Comparison of ENCODE assay signal across 12 cellular contexts in the genomic region with DNA sequence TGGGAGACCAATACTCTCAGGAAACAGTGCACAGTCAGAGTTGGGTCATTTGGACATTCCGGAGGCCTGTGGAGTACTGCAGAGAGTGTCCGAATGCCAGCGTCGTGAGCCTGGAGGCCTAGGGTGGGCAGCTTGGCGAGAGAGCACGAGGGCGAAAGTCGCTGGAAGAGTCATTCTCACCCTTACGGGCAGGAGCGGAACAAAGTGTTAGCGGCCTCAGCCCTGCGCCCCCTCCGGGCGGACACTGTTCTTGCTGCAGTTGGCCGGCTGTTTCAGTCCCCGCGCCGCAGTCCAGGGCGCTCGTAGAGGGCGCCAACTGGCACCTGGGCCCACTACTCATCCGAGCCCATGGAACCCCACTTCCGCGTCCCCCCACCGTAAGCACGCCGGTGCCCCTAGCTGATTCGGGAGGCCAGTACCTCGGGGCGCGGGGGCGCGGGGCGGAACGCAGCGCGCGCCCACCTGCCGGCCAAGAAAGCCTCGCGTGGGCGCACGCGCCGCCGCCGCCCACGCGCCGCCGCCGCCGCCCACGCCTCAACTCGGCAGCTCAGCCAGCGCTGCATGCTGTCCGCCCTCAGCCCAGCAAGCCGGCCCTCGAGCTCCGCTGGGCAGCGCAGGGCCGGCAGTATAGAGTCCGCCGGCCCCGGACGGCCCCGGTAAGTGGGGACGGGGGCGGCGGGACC.
A peak's percentile ranks its signal among the peaks of the same experiment; 100 is the strongest.
DNase-seq lines count a peak whose midpoint lies in the region; ATAC-seq, FAIRE-seq and TF ChIP-seq lines count a peak whose summit lies in the region.
"Had no signal": no experiment of that assay in that cellular context is flagged by ENCODE, and none has a peak within 500 bp of the region (broad histone marks: within the 10 kb centered on the region; RNA-seq: fewer than 3 reads in every experiment).

No MANE protein-coding gene starts in this region.

- no peak overlapping the region for H3K27ac ChIP-seq in heart right ventricle

- TF ChIP-seq CTCF in WTC11 (IDR thresholded peaks at IDR 0.05) (no peak), heart right ventricle (IDR thresholded peaks at IDR 0.05) (peak in 7 of 9 donors; percentile 26 to 52 (median 46)), D721Med (IDR thresholded peaks at IDR 0.05; ENCODE audit: insufficient read depth, missing control alignments) (no peak)

- peak; percentile 10 for DNase-seq in ELR (ENCODE audit: low read depth)
- peak; percentile 83 for DNase-seq in WTC11 (ENCODE audit: low spot score)
- DNase-seq in heart right ventricle: peak in 1 of 2 donors; percentile 22
- DNase-seq in posterior cingulate gyrus: peak in 6 of 10 donors; percentile 12 to 76 (median 18)
- no peak for DNase-seq in HEK293T (ENCODE audit: extremely low spot score)
- no peak for DNase-seq in OCI-M2 (lab: John Stamatoyannopoulos, UW; ENCODE audit: unreplicated experiment)
- no peak for DNase-seq in NCI-H69 (lab: John Stamatoyannopoulos, UW)
- DNase-seq in D721Med (ENCODE audit: insufficient read length, low spot score): no peak
- DNase-seq: NCI-H146; stimulated activated CD8-positive, alpha-beta memory T cell treated with anti-CD3 and anti-CD28 coated beads, Interleukin-4, amount 100 ng/mL, for 48 hours; T1000 had no signal

- POLR2A ChIA-PET in WTC11 (lab: Charles Lee): interaction anchor here (0.6 kb wide), 1 partner anchor 181 kb away, joined by 3 read pairs; no protein-coding TSS in a partner anchor
- POLR2A ChIA-PET in HEK293T (lab: Yijun Ruan, JAX): no interaction called here

- H3K27ac Mint-ChIP-seq in WTC11: no peak overlapping the region

- H3K36me3 Mint-ChIP-seq in WTC11: 0 out of 2 replicates have a peak, but pooled peaks cover 3% of the 10 kb centered on the region

- CTCF ChIA-PET in WTC11 (lab: Charles Lee): interaction anchor here (0.9 to 2.8 kb wide), 7 partner anchors 13 to 175 kb away, joined by 3 to 17 read pairs (median 3); no protein-coding TSS in a partner anchor
- CTCF ChIA-PET in HEK293T (lab: Yijun Ruan, JAX): no interaction called here

- no peaks in the 10 kb centered on the region for H3K36me3 ChIP-seq in heart right ventricle

- intact Hi-C loops in heart right ventricle (cut with DNase I): no loop called here
- intact Hi-C loops in posterior cingulate gyrus (cut with DNase I): no loop called here

- peaks cover 35% of the 10 kb centered on the region for H3K9me3 Mint-ChIP-seq in WTC11

- FAIRE-seq in D721Med (lab: Jason Lieb, UNC): no peak
- FAIRE-seq: GM12892 had no signal

- H3K4me1 ChIP-seq in heart right ventricle: peaks cover 0 to 5% (median 0%) of the 10 kb centered on the region in 9 donors

- H3K4me3 Mint-ChIP-seq in WTC11: peak overlapping the region; percentile 58

- peaks cover 81% of the 10 kb centered on the region for H3K27me3 Mint-ChIP-seq in WTC11 (ENCODE audit: low read depth)

- ATAC-seq in WTC11 (peak; percentile 100), heart right ventricle (peak in 3 of 8 donors; percentile 59 to 77 (median 62))

- H3K9me3 ChIP-seq in heart right ventricle: peaks cover 0 to 28% (median 4%) of the 10 kb centered on the region in 11 donors

- 9% methylated on average over 59 to 70 of the region's 70 CpGs for WGBS in heart right ventricle, 2 donors

- H3K4me1 Mint-ChIP-seq in WTC11: peaks cover 3% of the 10 kb centered on the region; the same call in 1 of the 2 replicates

- peak overlapping the region in 6 of 10 donors; percentile 0 to 33 (median 24) for H3K4me3 ChIP-seq in heart right ventricle

- H3K27me3 ChIP-seq in heart right ventricle: peaks cover 0 to 64% (median 44%) of the 10 kb centered on the region in 7 donors

TF ChIP-seq in WTC11, 78 proteins besides CTCF, POLR2A, EP300 and RAD21 (continues in another document):
- peak; percentile 96 for TF ChIP-seq MAX (CRISPR knock-in tag; IDR thresholded peaks at IDR 0.05)
- peak; percentile 40; the same call in 1 of the 2 replicates for TF ChIP-seq ZBTB43 (CRISPR knock-in tag; IDR thresholded peaks at IDR 0.05)
- TF ChIP-seq PRRX2 (CRISPR knock-in tag; IDR thresholded peaks at IDR 0.05): no peak
- TF ChIP-seq ERG (CRISPR knock-in tag; IDR thresholded peaks at IDR 0.05): no peak
- no peak for TF ChIP-seq TCF7 (CRISPR knock-in tag; IDR thresholded peaks at IDR 0.05; ENCODE audit: low read depth)
- TF ChIP-seq ZNF138 (CRISPR knock-in tag; conservative IDR thresholded peaks at IDR 0.05): peak; percentile 91
- 0 out of 2 replicates have a peak, but pooled peaks have one; percentile 41 for TF ChIP-seq E2F1 (CRISPR knock-in tag; IDR thresholded peaks at IDR 0.05)

TF ChIP-seq in HEK293T, 16 proteins besides CTCF, POLR2A, EP300 and RAD21:
- TF ChIP-seq ARNT (IDR thresholded peaks at IDR 0.05) (no peak), LEF1 (IDR thresholded peaks at IDR 0.05; ENCODE audit: borderline replicate concordance) (no peak), TARDBP (IDR thresholded peaks at IDR 0.05) (no peak), NFRKB (IDR thresholded peaks at IDR 0.05) (no peak), HDGF (IDR thresholded peaks at IDR 0.05; ENCODE audit: borderline replicate concordance) (no peak), SUZ12 (IDR thresholded peaks at IDR 0.05) (no peak), ZNF384 (IDR thresholded peaks at IDR 0.05) (no peak), L3MBTL2 (conservative IDR thresholded peaks at IDR 0.05) (no peak), SP1 (IDR thresholded peaks at IDR 0.05) (no peak), ELF4 (IDR thresholded peaks at IDR 0.05) (no peak), PKNOX1 (IDR thresholded peaks at IDR 0.05) (no peak), CTBP1 (IDR thresholded peaks at IDR 0.05; ENCODE audit: borderline replicate concordance) (no peak)

Comparison
In these comparisons a context has a peak if more than half of its experiments do, and no peak if none do; other contexts are left out.
1. DNase-seq: peak in ELR (single experiment), WTC11 (single experiment) and posterior cingulate gyrus (6 of 10); none in HEK293T (single experiment), OCI-M2 (single experiment), NCI-H69 (single experiment) and D721Med (single experiment).
2. CTCF ChIP-seq: peak in heart right ventricle (7 of 9); none in WTC11 (single experiment) and D721Med (single experiment).